In the genomic region with DNA sequence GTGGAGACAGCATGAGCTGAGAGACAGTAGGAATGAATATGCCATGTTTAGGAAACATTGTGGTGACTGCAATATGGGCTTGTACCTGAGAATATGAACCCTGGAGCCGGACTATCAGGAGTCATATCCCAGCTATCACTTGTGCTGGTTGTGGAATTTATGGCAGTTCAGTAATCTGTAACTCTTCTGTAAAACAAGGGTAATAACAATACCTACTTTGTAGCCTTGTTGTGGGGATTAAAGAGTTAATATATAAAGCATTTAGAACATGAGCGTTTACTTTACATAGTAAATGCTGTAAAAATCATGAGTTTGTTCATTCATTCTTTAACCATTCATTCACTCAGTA, we compare ENCODE assay signal across 19 cellular contexts. TPM values are rescaled to one million over a fixed set of nuclear protein-coding genes. Genes with fewer than 3 reads are reported as not detected.
DNase-seq lines count a peak whose midpoint lies in the region; ATAC-seq and TF ChIP-seq lines count a peak whose summit lies in the region.
"Had no signal": no experiment of that assay in that cellular context is flagged by ENCODE, and none has a peak within 500 bp of the region (broad histone marks: within the 10 kb centered on the region; RNA-seq: fewer than 3 reads in every experiment).

No MANE protein-coding gene starts in this region.

- CTCF ChIA-PET in HEK293 (lab: Yijun Ruan, JAX) = interaction anchor here (0.6 to 2.1 kb wide), 5 partner anchors 10 to 462 kb away, joined by 3 to 6 read pairs (median 4); no protein-coding TSS in a partner anchor
- CTCF ChIA-PET in activated naive CD4-positive, alpha-beta T cell treated with anti-CD3 and anti-CD28 coated beads for 36 hours (lab: Charles Lee) = interaction anchor here (0.5 kb wide), 1 partner anchor 10 kb away, joined by 3 read pairs; no protein-coding TSS in a partner anchor

- H3K4me2 ChIP-seq in hepatocyte = peak overlapping the region; percentile 26
- H3K4me2 ChIP-seq: BLaER1 treated with 17β-estradiol and CSF1 and Interleukin-3, amounts not matched to agents 10 nM and 100 nM had no signal

- WGBS in hepatocyte (ENCODE audit: low lambda C conversion rate, missing lambda C conversion rate) = 32% methylated on average over 2 of the region's 2 CpGs
- WGBS in thyroid gland, 2 donors = 66 to 69% methylated on average over 2 of the region's 2 CpGs

- H3K27me3 ChIP-seq in SJCRH30 (no peaks in the 10 kb centered on the region), hepatocyte (no peaks in the 10 kb centered on the region), thyroid gland (no peaks in the 10 kb centered on the region)
- H3K27me3 ChIP-seq: BLaER1 treated with 17β-estradiol and CSF1 and Interleukin-3, amounts not matched to agents 10 nM and 100 nM had no signal

- TF ChIP-seq CTCF in HEK293 (tag by site-specific recombination; IDR thresholded peaks at IDR 0.05) (no peak), hepatocyte (IDR thresholded peaks at IDR 0.05; ENCODE audit: poor library complexity) (no peak), thyroid gland (IDR thresholded peaks at IDR 0.05) (no peak)

- no peak for DNase-seq in SJCRH30
- peak; percentile 32 for DNase-seq in hepatocyte (ENCODE audit: low spot score)
- DNase-seq in thyroid gland = no peak
- DNase-seq in activated naive CD4-positive, alpha-beta T cell treated with anti-CD3 and anti-CD28 coated beads for 36 hours = no peak
- no peak for DNase-seq in activated CD4-positive, alpha-beta T cell treated with anti-CD3 and anti-CD28 coated beads for 1 hour
- DNase-seq: glutamatergic neuron; Karpas-422; naive thymus-derived CD8-positive, alpha-beta T cell; NCI-H1694; NCI-H2171 treated with DMSO at 0.1 percent for 48 hours; NCI-H524 treated with DMSO at 0.1 percent for 48 hours; stimulated activated CD4-positive, alpha-beta T cell treated with anti-CD3 and anti-CD28 coated beads, Interleukin-2, amount 100 ng/mL, for 24 hours had no signal

- ATAC-seq in GM21423 (IDR thresholded peaks at IDR 0.05; ENCODE audit: unreplicated experiment) = no peak
- ATAC-seq: naive thymus-derived CD8-positive, alpha-beta T cell had no signal

- no peak overlapping the region for H2AFZ ChIP-seq in hepatocyte

- no peaks in the 10 kb centered on the region for H3K9me3 Mint-ChIP-seq in activated naive CD4-positive, alpha-beta T cell treated with anti-CD3 and anti-CD28 coated beads for 36 hours
- H3K9me3 Mint-ChIP-seq: activated T-helper 1 cell treated with anti-CD3 and anti-CD28 coated beads, Interleukin-12 subunit alpha, Interleukin-12 subunit beta, Interleukin-2, Interleukin-4 antibody, amounts not matched to agents 30 ng/mL and 10 ng/mL and 1 ng/mL, durations not matched to agents 14 hours and 24 hours and 36 hours; naive thymus-derived CD8-positive, alpha-beta T cell; T-helper 2 cell treated with Interferon-gamma antibody and Interleukin-4, amounts not matched to agents 5 μg/mL and 100 μg/mL, for 36 hours had no signal

- H3K4me3 ChIP-seq in HEK293 (ENCODE audit: low read depth, low read length) (no peak overlapping the region), SJCRH30 (no peak overlapping the region), hepatocyte (no peak overlapping the region), thyroid gland (replicated peaks in 1 of 3) (no peak overlapping the region)
- H3K4me3 ChIP-seq: BLaER1 treated with 17β-estradiol and CSF1 and Interleukin-3, amounts not matched to agents 10 nM and 100 nM; skin epidermis had no signal

- H3K27ac Mint-ChIP-seq in activated naive CD4-positive, alpha-beta T cell treated with anti-CD3 and anti-CD28 coated beads for 36 hours = no peak overlapping the region
- H3K27ac Mint-ChIP-seq: activated naive CD8-positive, alpha-beta T cell; activated T-helper 1 cell treated with anti-CD3 and anti-CD28 coated beads, Interleukin-12 subunit alpha, Interleukin-12 subunit beta, Interleukin-2, Interleukin-4 antibody, amounts not matched to agents 30 ng/mL and 10 ng/mL and 1 ng/mL, durations not matched to agents 14 hours and 24 hours and 36 hours; naive thymus-derived CD8-positive, alpha-beta T cell; T-helper 2 cell treated with Interferon-gamma antibody and Interleukin-4, amounts not matched to agents 5 μg/mL and 100 μg/mL, for 36 hours had no signal

- peaks cover 19% of the 10 kb centered on the region for H3K4me1 ChIP-seq in HEK293 (ENCODE audit: control insufficient read depth, insufficient read depth, low read length)
- H3K4me1 ChIP-seq in SJCRH30 = peaks cover 20% of the 10 kb centered on the region
- peaks cover 8% of the 10 kb centered on the region for H3K4me1 ChIP-seq in hepatocyte (ENCODE audit: insufficient read depth)
- H3K4me1 ChIP-seq in thyroid gland = peaks cover 11 to 12% of the 10 kb centered on the region in 2 donors
- H3K4me1 ChIP-seq: BLaER1 treated with 17β-estradiol and CSF1 and Interleukin-3, amounts not matched to agents 10 nM and 100 nM had no signal

- peaks cover 6% of the 10 kb centered on the region for H3K79me2 ChIP-seq in hepatocyte

- TF ChIP-seq POLR2A in thyroid gland (IDR thresholded peaks at IDR 0.05) = no peak

- H3K36me3 Mint-ChIP-seq in activated naive CD4-positive, alpha-beta T cell treated with anti-CD3 and anti-CD28 coated beads for 36 hours (ENCODE audit: low read depth) = peaks cover 3% of the 10 kb centered on the region
- H3K36me3 Mint-ChIP-seq: activated naive CD8-positive, alpha-beta T cell had no signal

- no peaks in the 10 kb centered on the region for H3K9me2 ChIP-seq in hepatocyte (replicated peaks; ENCODE audit: insufficient read depth)

- H3K9me3 ChIP-seq in HEK293 (ENCODE audit: control insufficient read depth, insufficient read depth, low read depth, low read length) = no peaks in the 10 kb centered on the region
- no peaks in the 10 kb centered on the region for H3K9me3 ChIP-seq in SJCRH30 (replicated peaks)
- no peaks in the 10 kb centered on the region for H3K9me3 ChIP-seq in hepatocyte (ENCODE audit: low read depth)
- no peaks in the 10 kb centered on the region for H3K9me3 ChIP-seq in thyroid gland
- H3K9me3 ChIP-seq: BLaER1 treated with 17β-estradiol and CSF1 and Interleukin-3, amounts not matched to agents 10 nM and 100 nM had no signal

- H3K4me3 Mint-ChIP-seq in activated naive CD4-positive, alpha-beta T cell treated with anti-CD3 and anti-CD28 coated beads for 36 hours = no peak overlapping the region
- H3K4me3 Mint-ChIP-seq: activated naive CD8-positive, alpha-beta T cell; activated T-helper 1 cell treated with anti-CD3 and anti-CD28 coated beads, Interleukin-12 subunit alpha, Interleukin-12 subunit beta, Interleukin-2, Interleukin-4 antibody, amounts not matched to agents 30 ng/mL and 10 ng/mL and 1 ng/mL, durations not matched to agents 14 hours and 24 hours and 36 hours; naive thymus-derived CD8-positive, alpha-beta T cell; T-helper 2 cell treated with Interferon-gamma antibody and Interleukin-4, amounts not matched to agents 5 μg/mL and 100 μg/mL, for 36 hours had no signal

- H3K36me3 ChIP-seq in HEK293 (ENCODE audit: control insufficient read depth in 2 of 2, insufficient read depth in 1 of 2, low read length in 2 of 2) = peaks cover 0 to 8% of the 10 kb centered on the region in 2 experiments; a peak in 2 of 3 replicates
- no peaks in the 10 kb centered on the region for H3K36me3 ChIP-seq in SJCRH30
- H3K36me3 ChIP-seq in hepatocyte (replicated peaks; ENCODE audit: insufficient read depth, low read depth) = no peaks in the 10 kb centered on the region
- H3K36me3 ChIP-seq in thyroid gland = no peaks in the 10 kb centered on the region

- H3K27ac ChIP-seq in HEK293 (ENCODE audit: extremely low read depth, low read depth, low read length) = no peak overlapping the region
- peak overlapping the region; percentile 56 for H3K27ac ChIP-seq in SJCRH30
- peak overlapping the region; percentile 63 for H3K27ac ChIP-seq in hepatocyte
- peak overlapping the region in 2 of 3 donors; percentile 18 to 21 for H3K27ac ChIP-seq in thyroid gland
- H3K27ac ChIP-seq: BLaER1 treated with 17β-estradiol and CSF1 and Interleukin-3, amounts not matched to agents 10 nM and 100 nM; skin epidermis had no signal

- peaks cover 11% of the 10 kb centered on the region for H3K4me1 Mint-ChIP-seq in activated naive CD4-positive, alpha-beta T cell treated with anti-CD3 and anti-CD28 coated beads for 36 hours (ENCODE audit: low read depth)

- intact Hi-C loops in thyroid gland (cut with DNase I) = no loop called here
- intact Hi-C loops in activated naive CD4-positive, alpha-beta T cell treated with anti-CD3 and anti-CD28 coated beads for 36 hours (cut with micrococcal nuclease) = no loop called here

- no peaks in the 10 kb centered on the region for H3K27me3 Mint-ChIP-seq in activated naive CD4-positive, alpha-beta T cell treated with anti-CD3 and anti-CD28 coated beads for 36 hours (ENCODE audit: low read depth)
- H3K27me3 Mint-ChIP-seq: activated naive CD8-positive, alpha-beta T cell; naive thymus-derived CD8-positive, alpha-beta T cell had no signal

- H4K20me1 ChIP-seq in hepatocyte (ENCODE audit: insufficient read depth, poor library complexity, severe bottlenecking) = no peaks in the 10 kb centered on the region

- POLR2A ChIA-PET in HEK293 (lab: Yijun Ruan, JAX) = interaction anchor here (1.1 kb wide), 1 partner anchor 45 kb away, joined by 4 read pairs; the partner anchor contains the start of gene EXOC6

TF ChIP-seq in HEK293, 187 proteins besides CTCF, POLR2A, EP300 and RAD21 (continues in another document):
- no peak for TF ChIP-seq GLIS1 (tag by site-specific recombination; IDR thresholded peaks at IDR 0.05)
- no peak for TF ChIP-seq HOXD13 (CRISPR knock-in tag; IDR thresholded peaks at IDR 0.05; ENCODE audit: borderline replicate concordance)
- TF ChIP-seq ZIC2 (tag by site-specific recombination; IDR thresholded peaks at IDR 0.05) = no peak
- TF ChIP-seq ZNF510 (tag by site-specific recombination; IDR thresholded peaks at IDR 0.05; ENCODE audit: insufficient replicate concordance) = no peak
- no peak for TF ChIP-seq ZNF133 (tag by site-specific recombination; IDR thresholded peaks at IDR 0.05)
- TF ChIP-seq ZNF366 (tag by site-specific recombination; conservative IDR thresholded peaks at IDR 0.05) = 0 out of 2 replicates have a peak, but pooled peaks have one; percentile 19
- no peak for TF ChIP-seq ZNF404 (tag by site-specific recombination; IDR thresholded peaks at IDR 0.05)
- TF ChIP-seq ZNF423 (tag by site-specific recombination; IDR thresholded peaks at IDR 0.05) = no peak

RNA-seq across cellular contexts. Expression of gene EXOC6, which starts 44.4 kb away (rescaled TPM):
- 5.9 and 8.0 TPM in 2 replicates for total RNA-seq in SJCRH30 (2014; rRNA removed; shearing (Covaris generic))
- total RNA-seq in hepatocyte (11.7 and 16.0 TPM in 2 replicates), thyroid gland (10 to 100 TPM; 51.6 to 74.0 (median 61.1) TPM)
- polyA plus RNA-seq in hepatocyte = 4.0 and 5.8 TPM in 2 replicates
- 1 to 10 TPM; 7.6 to 9.3 TPM for total RNA-seq in activated naive CD4-positive, alpha-beta T cell treated with anti-CD3 and anti-CD28 coated beads for 36 hours
